ENCODE assay signal across 17 cellular contexts in the genomic region with DNA sequence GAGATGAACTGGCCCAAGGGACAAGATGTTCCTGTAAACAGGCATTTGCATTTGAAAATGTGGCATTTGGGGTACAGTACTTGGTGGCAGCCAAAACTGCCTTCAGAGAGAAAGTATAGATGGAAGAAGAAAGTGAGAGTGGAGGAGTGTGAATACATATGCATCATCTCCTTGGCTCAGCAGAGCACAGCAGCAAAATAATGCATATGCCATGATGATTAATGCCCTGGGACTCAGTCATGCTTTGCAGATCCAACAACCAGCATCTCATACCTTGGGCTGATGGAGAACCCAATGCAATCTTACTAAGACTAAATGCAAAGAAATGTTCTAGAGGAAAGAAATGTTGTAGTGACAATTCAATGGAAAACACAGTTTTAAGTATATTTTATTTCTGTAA. TPM values are rescaled to one million over a fixed set of nuclear protein-coding genes. Genes with fewer than 3 reads are reported as not detected.
DNase-seq lines count a peak whose midpoint lies in the region; ATAC-seq and TF ChIP-seq lines count a peak whose summit lies in the region.
"Had no signal": no experiment of that assay in that cellular context is flagged by ENCODE, and none has a peak within 500 bp of the region (broad histone marks: within the 10 kb centered on the region; RNA-seq: fewer than 3 reads in every experiment).

No MANE protein-coding gene starts in this region.

- H3K9me3 Mint-ChIP-seq in natural killer cell treated with Interleukin-12 subunit alpha and Interleukin-12 subunit beta and Interleukin-15 and Interleukin-18, amount 100 ng/mL, for 72 hours, result peaks cover 3% of the 10 kb centered on the region
- H3K9me3 Mint-ChIP-seq in natural killer cell (no peaks in the 10 kb centered on the region), Caco-2 (ENCODE audit: unreplicated experiment) (no peaks in the 10 kb centered on the region)
- H3K9me3 Mint-ChIP-seq in activated CD4-positive, alpha-beta memory T cell treated with anti-CD3 and anti-CD28 coated beads for 36 hours, result no peaks in the 10 kb centered on the region
- H3K9me3 Mint-ChIP-seq: dendritic cell treated with granulocyte-macrophage colony-stimulating factor and Interleukin-4, amounts not matched to agents 40 ng/mL and 50 ng/mL, for 4 days; nephron had no signal

- peak overlapping the region; percentile 95 to 100 for H3K27ac Mint-ChIP-seq in natural killer cell treated with Interleukin-12 subunit alpha and Interleukin-12 subunit beta and Interleukin-15 and Interleukin-18, amount 100 ng/mL, for 72 hours
- no peak overlapping the region for H3K27ac Mint-ChIP-seq in natural killer cell
- H3K27ac Mint-ChIP-seq in activated CD4-positive, alpha-beta memory T cell treated with anti-CD3 and anti-CD28 coated beads for 36 hours, result peak overlapping the region; percentile 72
- H3K27ac Mint-ChIP-seq in Caco-2 (ENCODE audit: unreplicated experiment), result no peak overlapping the region
- H3K27ac Mint-ChIP-seq: dendritic cell treated with granulocyte-macrophage colony-stimulating factor and Interleukin-4, amounts not matched to agents 40 ng/mL and 50 ng/mL, for 4 days; nephron had no signal

- H3K4me3 ChIP-seq in Caco-2 (ENCODE audit: low read depth, low read length), result no peak overlapping the region
- H3K4me3 ChIP-seq: prostate gland had no signal

- no peaks in the 10 kb centered on the region for H3K9me3 ChIP-seq in Caco-2
- H3K9me3 ChIP-seq: prostate gland had no signal

- intact Hi-C loops in natural killer cell (cut with micrococcal nuclease), result no loop called here
- intact Hi-C loops in activated CD4-positive, alpha-beta memory T cell treated with anti-CD3 and anti-CD28 coated beads for 36 hours (cut with micrococcal nuclease), result loop anchor here (1.0 kb wide), 1 partner anchor 426 kb away; no protein-coding TSS in a partner anchor
- intact Hi-C loops in Caco-2 (cut with micrococcal nuclease; ENCODE audit: unreplicated experiment), result no loop called here

- H3K4me1 ChIP-seq in Caco-2, result no peaks in the 10 kb centered on the region
- H3K4me1 ChIP-seq: prostate gland had no signal

- no peaks in the 10 kb centered on the region for H3K27me3 ChIP-seq in Caco-2 (replicated peaks; ENCODE audit: control insufficient read depth, insufficient read depth, low read length)

- DNase-seq in natural killer cell treated with Interleukin-12 subunit alpha and Interleukin-12 subunit beta and Interleukin-15 and Interleukin-18, amount 100 ng/mL, for 72 hours (ENCODE audit: low spot score), result no peak
- no peak for DNase-seq in natural killer cell
- DNase-seq in activated CD4-positive, alpha-beta memory T cell treated with anti-CD3 and anti-CD28 coated beads for 36 hours, result peak; percentile 51
- DNase-seq in germinal center (ENCODE audit: low spot score), result peak; percentile 14
- DNase-seq in Caco-2, result no peak
- no peak for DNase-seq in stimulated activated naive CD4-positive, alpha-beta T cell treated with Interleukin-2 at 50 U/mL for 16 hours (lab: John Stamatoyannopoulos, UW)
- no peak for DNase-seq in HT-29 (ENCODE audit: low spot score)
- DNase-seq in NCI-H2081 treated with DMSO at 0.1 percent for 48 hours (lab: John Stamatoyannopoulos, UW), result no peak
- DNase-seq: erythroblast, glutamatergic neuron, NCI-H1417, NCI-H2171 treated with DMSO at 0.1 percent for 48 hours had no signal

- ATAC-seq in natural killer cell treated with Interleukin-12 subunit alpha and Interleukin-12 subunit beta and Interleukin-15 and Interleukin-18, amount 100 ng/mL, for 72 hours, result peak in 1 of 2 donors; percentile 37
- ATAC-seq in natural killer cell, result no peak

- POLR2A ChIA-PET in activated CD4-positive, alpha-beta memory T cell treated with anti-CD3 and anti-CD28 coated beads for 36 hours (lab: Charles Lee), result interaction anchor here (0.7 to 1.8 kb wide), 7 partner anchors 19 to 62 kb away, joined by 3 to 12 read pairs (median 5); a partner anchor contains a TSS
- POLR2A ChIA-PET in Caco-2 (lab: Charles Lee), result no interaction called here

- CTCF ChIA-PET in activated CD4-positive, alpha-beta memory T cell treated with anti-CD3 and anti-CD28 coated beads for 36 hours (lab: Charles Lee), result interaction anchor here (0.8 to 1.5 kb wide), 5 partner anchors 19 to 167 kb away, joined by 3 to 5 read pairs (median 3); no protein-coding TSS in a partner anchor
- CTCF ChIA-PET in Caco-2 (lab: Charles Lee), result no interaction called here

- TF ChIP-seq CTCF in natural killer cell (IDR thresholded peaks at IDR 0.05) (no peak), Caco-2 (IDR thresholded peaks at IDR 0.05; ENCODE audit: insufficient read depth in 1 of 2, low read depth in 1 of 2, low read length in 1 of 2, severe bottlenecking in 1 of 2, unreplicated experiment in 1 of 2) (no peak)

- no TSS peak for BruUV-seq in Caco-2 (replicated peaks; lab: Mats Ljungman, UMichigan)

- peaks cover 7% of the 10 kb centered on the region for H3K36me3 Mint-ChIP-seq in natural killer cell treated with Interleukin-12 subunit alpha and Interleukin-12 subunit beta and Interleukin-15 and Interleukin-18, amount 100 ng/mL, for 72 hours
- H3K36me3 Mint-ChIP-seq in natural killer cell (no peaks in the 10 kb centered on the region), Caco-2 (ENCODE audit: insufficient read depth, unreplicated experiment) (no peaks in the 10 kb centered on the region)
- peaks cover 2% of the 10 kb centered on the region for H3K36me3 Mint-ChIP-seq in activated CD4-positive, alpha-beta memory T cell treated with anti-CD3 and anti-CD28 coated beads for 36 hours

- no peaks in the 10 kb centered on the region for H3K27me3 Mint-ChIP-seq in natural killer cell treated with Interleukin-12 subunit alpha and Interleukin-12 subunit beta and Interleukin-15 and Interleukin-18, amount 100 ng/mL, for 72 hours
- H3K27me3 Mint-ChIP-seq in natural killer cell (ENCODE audit: low read depth in 2 of 2) (no peaks in the 10 kb centered on the region), Caco-2 (ENCODE audit: insufficient read depth, unreplicated experiment) (no peaks in the 10 kb centered on the region)
- H3K27me3 Mint-ChIP-seq in activated CD4-positive, alpha-beta memory T cell treated with anti-CD3 and anti-CD28 coated beads for 36 hours, result no peaks in the 10 kb centered on the region
- H3K27me3 Mint-ChIP-seq: dendritic cell treated with granulocyte-macrophage colony-stimulating factor and Interleukin-4, amounts not matched to agents 40 ng/mL and 50 ng/mL, for 4 days had no signal

- H3K36me3 ChIP-seq in Caco-2 (ENCODE audit: control insufficient read depth, insufficient read depth, low read length), result no peaks in the 10 kb centered on the region
- H3K36me3 ChIP-seq: prostate gland had no signal

- H3K4me3 Mint-ChIP-seq in natural killer cell treated with Interleukin-12 subunit alpha and Interleukin-12 subunit beta and Interleukin-15 and Interleukin-18, amount 100 ng/mL, for 72 hours, result peak overlapping the region; percentile 83
- H3K4me3 Mint-ChIP-seq in natural killer cell (no peak overlapping the region), Caco-2 (ENCODE audit: unreplicated experiment) (no peak overlapping the region)
- no peak overlapping the region for H3K4me3 Mint-ChIP-seq in activated CD4-positive, alpha-beta memory T cell treated with anti-CD3 and anti-CD28 coated beads for 36 hours
- H3K4me3 Mint-ChIP-seq: dendritic cell treated with granulocyte-macrophage colony-stimulating factor and Interleukin-4, amounts not matched to agents 40 ng/mL and 50 ng/mL, for 4 days; nephron had no signal

- H3K4me1 Mint-ChIP-seq in natural killer cell treated with Interleukin-12 subunit alpha and Interleukin-12 subunit beta and Interleukin-15 and Interleukin-18, amount 100 ng/mL, for 72 hours (ENCODE audit: low read depth in 2 of 2), result peaks cover 72 to 93% of the 10 kb centered on the region in 2 donors
- H3K4me1 Mint-ChIP-seq in natural killer cell, result peaks cover 19 to 25% of the 10 kb centered on the region in 2 donors
- H3K4me1 Mint-ChIP-seq in activated CD4-positive, alpha-beta memory T cell treated with anti-CD3 and anti-CD28 coated beads for 36 hours (ENCODE audit: low read depth), result peaks cover 83% of the 10 kb centered on the region
- H3K4me1 Mint-ChIP-seq in Caco-2 (ENCODE audit: low read depth, unreplicated experiment), result no peaks in the 10 kb centered on the region
- H3K4me1 Mint-ChIP-seq: nephron had no signal

RNA-seq across cellular contexts. Expression of a gene that starts 29.7 kb away (rescaled TPM):
- total RNA-seq in natural killer cell treated with Interleukin-12 subunit alpha and Interleukin-12 subunit beta and Interleukin-15 and Interleukin-18, amount 100 ng/mL, for 72 hours, result 1,000 to 10,000 TPM in 1 of 2 donors, 100 to 1,000 TPM in 1; 755 to 1,319 TPM
- total RNA-seq in natural killer cell (100 to 1,000 TPM; 276 to 363 (median 357) TPM), Caco-2 (2022) (0.26 and 1.1 TPM in 2 replicates)
- total RNA-seq in activated CD4-positive, alpha-beta memory T cell treated with anti-CD3 and anti-CD28 coated beads for 36 hours, result 100 to 1,000 TPM; 369 to 388 TPM
- total RNA-seq in HT-29 (2014; rRNA removed; shearing (Covaris generic)), result 0.08 TPM in 1 of 2 replicates, not detected in the other
- total RNA-seq: G401, lung microvascular endothelial cell had no signal

Comparison
In these comparisons a context has a peak if more than half of its experiments do, and no peak if none do; other contexts are left out.
1. H3K27ac Mint-ChIP-seq: peak in natural killer cell treated with Interleukin-12 subunit alpha and Interleukin-12 subunit beta and Interleukin-15 and Interleukin-18, amount 100 ng/mL, for 72 hours (2 of 2) and activated CD4-positive, alpha-beta memory T cell treated with anti-CD3 and anti-CD28 coated beads for 36 hours (single experiment); none in natural killer cell (0 of 2) and Caco-2 (single experiment).
2. DNase-seq: peak in activated CD4-positive, alpha-beta memory T cell treated with anti-CD3 and anti-CD28 coated beads for 36 hours (single experiment) and germinal center (single experiment); none in natural killer cell treated with Interleukin-12 subunit alpha and Interleukin-12 subunit beta and Interleukin-15 and Interleukin-18, amount 100 ng/mL, for 72 hours (single experiment), natural killer cell (single experiment), Caco-2 (0 of 2), stimulated activated naive CD4-positive, alpha-beta T cell treated with Interleukin-2 at 50 U/mL for 16 hours (single experiment), HT-29 (single experiment) and NCI-H2081 treated with DMSO at 0.1 percent for 48 hours (single experiment).
3. RNA of a gene that starts 29.7 kb away (total RNA-seq): 755 to 1,319 TPM in natural killer cell treated with Interleukin-12 subunit alpha and Interleukin-12 subunit beta and Interleukin-15 and Interleukin-18, amount 100 ng/mL, for 72 hours, 369 to 388 TPM in activated CD4-positive, alpha-beta memory T cell treated with anti-CD3 and anti-CD28 coated beads for 36 hours and 276 to 363 TPM in natural killer cell; 0.26 to 1.1 TPM in Caco-2 and 0.08 TPM in HT-29; every median in the first group is over 100 times any median in the second.